8 cellular contexts compared by ENCODE assay signal in the genomic region with DNA sequence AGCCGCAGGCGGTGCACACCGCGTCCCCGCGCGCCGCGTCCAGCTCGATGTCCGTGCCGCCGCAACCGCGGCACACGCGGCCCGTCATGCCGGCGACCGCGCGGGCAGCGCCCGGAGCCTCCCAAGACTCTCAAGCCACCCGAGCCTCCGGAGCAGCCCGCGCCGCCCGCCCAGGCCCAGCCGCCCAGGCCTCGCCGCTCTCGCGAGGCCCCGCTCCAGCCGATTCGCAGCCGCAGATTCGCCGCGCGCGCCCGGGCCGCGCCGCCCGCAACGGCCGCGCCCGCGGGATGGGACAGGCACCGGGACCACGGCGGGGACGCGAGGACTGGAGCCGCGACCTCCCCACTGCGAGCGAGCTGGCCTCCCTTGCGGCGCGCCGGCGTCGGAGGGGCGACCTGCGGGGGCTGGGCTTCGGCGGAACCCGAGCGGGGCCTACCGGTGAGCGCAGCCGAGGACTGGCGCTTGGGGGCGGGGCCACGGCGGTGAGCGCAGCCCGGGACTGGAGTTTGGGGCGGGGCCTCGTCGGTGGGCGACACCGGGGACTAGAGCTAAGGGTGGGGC. TPM values are rescaled to one million over a fixed set of nuclear protein-coding genes. Genes with fewer than 3 reads are reported as not detected.
DNase-seq lines count a peak whose midpoint lies in the region; ATAC-seq and TF ChIP-seq lines count a peak whose summit lies in the region.

A gene with protein sequence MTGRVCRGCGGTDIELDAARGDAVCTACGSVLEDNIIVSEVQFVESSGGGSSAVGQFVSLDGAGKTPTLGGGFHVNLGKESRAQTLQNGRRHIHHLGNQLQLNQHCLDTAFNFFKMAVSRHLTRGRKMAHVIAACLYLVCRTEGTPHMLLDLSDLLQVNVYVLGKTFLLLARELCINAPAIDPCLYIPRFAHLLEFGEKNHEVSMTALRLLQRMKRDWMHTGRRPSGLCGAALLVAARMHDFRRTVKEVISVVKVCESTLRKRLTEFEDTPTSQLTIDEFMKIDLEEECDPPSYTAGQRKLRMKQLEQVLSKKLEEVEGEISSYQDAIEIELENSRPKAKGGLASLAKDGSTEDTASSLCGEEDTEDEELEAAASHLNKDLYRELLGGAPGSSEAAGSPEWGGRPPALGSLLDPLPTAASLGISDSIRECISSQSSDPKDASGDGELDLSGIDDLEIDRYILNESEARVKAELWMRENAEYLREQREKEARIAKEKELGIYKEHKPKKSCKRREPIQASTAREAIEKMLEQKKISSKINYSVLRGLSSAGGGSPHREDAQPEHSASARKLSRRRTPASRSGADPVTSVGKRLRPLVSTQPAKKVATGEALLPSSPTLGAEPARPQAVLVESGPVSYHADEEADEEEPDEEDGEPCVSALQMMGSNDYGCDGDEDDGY (minus strand): TSS at position 460 of the 561 bp plus-strand sequence. CDS start 372 bp downstream, at position 88.

- H3K23ac ChIP-seq in neuronal stem cell (ENCODE audit: low read depth, low read length, poor library complexity): peak within 1 kb of the TSS; percentile 94

- peak within 1 kb of the TSS; percentile 99 for H3K4me2 ChIP-seq in DOHH2 (ENCODE audit: low read length)
- H3K4me2 ChIP-seq in KMS-11: peak within 1 kb of the TSS; percentile 48
- peak within 1 kb of the TSS; percentile 89 for H3K4me2 ChIP-seq in neuronal stem cell (ENCODE audit: insufficient read depth, low read length, poor library complexity, severe bottlenecking)

- H3K9ac ChIP-seq in KMS-11 (peak within 1 kb of the TSS; percentile 57; the same call in 1 of the 2 replicates), neuronal stem cell (ENCODE audit: low read depth, low read length, poor library complexity) (peak within 1 kb of the TSS; percentile 99)

- in situ Hi-C loops in SK-MEL-5 (cut with HindIII; ENCODE audit: low pct_unique_long_range_greater_than_20kb, low sequenced_read_pairs): no loop called here

- H4K8ac ChIP-seq in neuronal stem cell (ENCODE audit: low read depth, low read length): peak within 1 kb of the TSS; percentile 96

- TF ChIP-seq CTCF in DOHH2 (IDR thresholded peaks at IDR 0.05; ENCODE audit: low read depth, low read length, poor library complexity, severe bottlenecking) (no peak), KMS-11 (conservative IDR thresholded peaks at IDR 0.05; ENCODE audit: low read depth, low read length) (no peak), subcutaneous adipose tissue (IDR thresholded peaks at IDR 0.05; ENCODE audit: low read depth) (no peak)

- H3K27ac ChIP-seq in DOHH2 (ENCODE audit: low read depth, low read length) (peak within 1 kb of the TSS; percentile 75), KMS-11 (peak within 1 kb of the TSS; percentile 46), neuronal stem cell (replicated peaks; ENCODE audit: low read length) (peak within 1 kb of the TSS; percentile 98)

- peaks cover 6% of the 10 kb centered on the region for H3K79me1 ChIP-seq in neuronal stem cell (ENCODE audit: low read depth, low read length)

- peak within 1 kb of the TSS; percentile 94 for H3K14ac ChIP-seq in neuronal stem cell (ENCODE audit: low read length)

- H2BK12ac ChIP-seq in neuronal stem cell (ENCODE audit: low read length): peak within 1 kb of the TSS; percentile 10

- WGBS in neuronal stem cell (ENCODE audit: extremely low coverage in 2 of 2, insufficient read length in 2 of 2, insufficient replicate concordance in 1 of 2), 2 donors: no CpG with 5 or more reads among the region's 90 CpGs

- peak within 1 kb of the TSS; percentile 82 for H2BK5ac ChIP-seq in neuronal stem cell (ENCODE audit: low read length)

- H4K20me1 ChIP-seq in DOHH2 (ENCODE audit: control insufficient read depth, insufficient read depth, low read depth, low read length) (no peaks in the 10 kb centered on the region), KMS-11 (ENCODE audit: insufficient read depth) (no peaks in the 10 kb centered on the region)

- H2AFZ ChIP-seq in KMS-11 (ENCODE audit: low read depth) (peak within 1 kb of the TSS; percentile 95), neuronal stem cell (ENCODE audit: low read length) (peak within 1 kb of the TSS; percentile 99)

- H3K9me3 ChIP-seq in DOHH2 (ENCODE audit: control insufficient read depth, insufficient read depth, low read length) (no peaks in the 10 kb centered on the region), neuronal stem cell (replicated peaks in 1 of 2; ENCODE audit: control insufficient read depth in 2 of 2, insufficient read depth in 1 of 2, low read depth in 1 of 2, low read length in 2 of 2) (peaks cover 0 to 2% of the 10 kb centered on the region in 2 donors)

- no peak within 1 kb of the TSS for H4K91ac ChIP-seq in neuronal stem cell (ENCODE audit: low read depth, low read length, poor library complexity)

- no peaks in the 10 kb centered on the region; the same call in 1 of the 2 replicates for H3F3A ChIP-seq in DOHH2 (ENCODE audit: control insufficient read depth, insufficient read depth)

- H3K18ac ChIP-seq in neuronal stem cell (ENCODE audit: low read length): peak within 1 kb of the TSS; percentile 98

- H3K4me3 ChIP-seq in DOHH2 (ENCODE audit: low read length) (peak within 1 kb of the TSS; percentile 96), KMS-11 (IDR thresholded peaks at IDR 0.05; ENCODE audit: insufficient read depth, low read depth, low read length) (no peak within 1 kb of the TSS), neuronal stem cell (ENCODE audit: low read length in 2 of 2) (peak within 1 kb of the TSS; percentile 91 to 99)

- no peaks in the 10 kb centered on the region for H3K27me3 ChIP-seq in DOHH2 (ENCODE audit: control insufficient read depth, low read length)
- H3K27me3 ChIP-seq in KMS-11 (ENCODE audit: insufficient read depth, low read depth): no peaks in the 10 kb centered on the region
- peaks cover 0 to 5% (median 0%) of the 10 kb centered on the region in 3 experiments for H3K27me3 ChIP-seq in neuronal stem cell (ENCODE audit: control insufficient read depth in 3 of 3, insufficient read depth in 3 of 3, low read depth in 1 of 3, low read length in 3 of 3)

- no peaks in the 10 kb centered on the region for H3K9me2 ChIP-seq in DOHH2 (replicated peaks; ENCODE audit: control insufficient read depth, low read length)

- H3K36me3 ChIP-seq in DOHH2 (ENCODE audit: control insufficient read depth, low read length) (no peaks in the 10 kb centered on the region), KMS-11 (ENCODE audit: insufficient read depth) (no peaks in the 10 kb centered on the region), neuronal stem cell (replicated peaks in 1 of 2; ENCODE audit: control insufficient read depth in 2 of 2, insufficient read depth in 2 of 2, low read length in 2 of 2) (no peaks in the 10 kb centered on the region)

- DNase-seq in SK-MEL-5 (ENCODE audit: low read depth, low spot score): peak; percentile 92
- peak; percentile 88 to 97 (median 90) for DNase-seq in activated naive CD4-positive, alpha-beta T cell (lab: John Stamatoyannopoulos, UW)
- DNase-seq in foreskin melanocyte: peak; percentile 86
- DNase-seq in neuronal stem cell (ENCODE audit: low spot score): peak; percentile 95

- H3K79me2 ChIP-seq in DOHH2 (ENCODE audit: control insufficient read depth, low read length) (peaks cover 37% of the 10 kb centered on the region), KMS-11 (ENCODE audit: insufficient read depth, low read depth) (peaks cover 28% of the 10 kb centered on the region; the same call in 1 of the 2 replicates)

- peak; percentile 86 for ATAC-seq in GM21737 (IDR thresholded peaks at IDR 0.05; ENCODE audit: unreplicated experiment)

- no peak within 1 kb of the TSS for H2BK120ac ChIP-seq in neuronal stem cell (ENCODE audit: low read depth, low read length)

- H3K4me1 ChIP-seq in DOHH2 (ENCODE audit: control insufficient read depth, low read length) (peaks cover 20% of the 10 kb centered on the region), KMS-11 (ENCODE audit: low read depth, poor library complexity, severe bottlenecking) (peaks cover 15% of the 10 kb centered on the region), neuronal stem cell (ENCODE audit: control insufficient read depth in 2 of 2, insufficient read depth in 1 of 2, low read depth in 1 of 2, low read length in 2 of 2) (peaks cover 0 to 4% of the 10 kb centered on the region in 2 donors)

- peak within 1 kb of the TSS; percentile 81 for H2BK15ac ChIP-seq in neuronal stem cell (ENCODE audit: low read length)

- peak within 1 kb of the TSS; percentile 88 for H2AK5ac ChIP-seq in neuronal stem cell (ENCODE audit: low read depth, low read length)

- peak within 1 kb of the TSS; percentile 76 for H3K4ac ChIP-seq in neuronal stem cell (ENCODE audit: low read length)

RNA-seq across cellular contexts. Expression of the gene that starts here (rescaled TPM):
- 22.7 and 23.4 TPM in 2 replicates for total RNA-seq in SK-MEL-5 (2014; rRNA removed; shearing (Covaris generic))
- polyA plus RNA-seq in SK-MEL-5 (2015; cell fraction: cytosol; rRNA removed): 32.9 and 38.9 TPM in 2 replicates
- 71.9 and 78.8 TPM in 2 replicates for polyA plus RNA-seq in SK-MEL-5 (2015; cell fraction: nucleus; rRNA removed)
- polyA plus RNA-seq in neuronal stem cell (2013, experiment 1 of 2): 14.0 TPM
- polyA plus RNA-seq in neuronal stem cell (2013, experiment 2 of 2): 14.3 TPM
- 10 to 100 TPM; 19.7 to 76.1 (median 22.5) TPM for total RNA-seq in subcutaneous adipose tissue

Comparison
In these comparisons a context has a peak if more than half of its experiments do, and no peak if none do; other contexts are left out.
1. H3K27ac ChIP-seq: peak in every context shown above with its lines; median percentile 98 in neuronal stem cell; 75 in DOHH2; 46 in KMS-11.
2. H3K4me2 ChIP-seq: peak in every context shown above with its lines; median percentile 99 in DOHH2; 89 in neuronal stem cell; 48 in KMS-11.